Comparison of ENCODE assay signal across 22 cellular contexts in the genomic region with DNA sequence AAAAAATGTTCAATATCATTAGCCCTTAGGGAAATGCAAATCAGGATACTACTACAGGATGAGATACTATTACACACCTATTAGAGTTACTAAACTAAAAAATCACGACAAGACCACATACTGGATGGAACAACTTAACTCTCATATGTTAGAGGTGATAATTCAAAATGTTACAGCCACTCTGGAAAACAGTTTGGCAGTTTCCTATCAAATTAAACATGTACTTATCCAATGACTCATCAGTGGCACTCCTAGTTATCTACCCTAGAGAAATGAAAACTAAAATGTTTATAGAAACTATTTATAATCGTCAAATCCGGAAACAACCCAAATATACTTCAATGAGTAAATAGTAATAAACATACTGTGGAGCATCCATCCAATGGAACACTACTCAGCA.
A peak's percentile ranks its signal among the peaks of the same experiment; 100 is the strongest.
DNase-seq lines count a peak whose midpoint lies in the region; ATAC-seq and FAIRE-seq lines count a peak whose summit lies in the region.
"Had no signal": no experiment of that assay in that cellular context is flagged by ENCODE, and none has a peak within 500 bp of the region (broad histone marks: within the 10 kb centered on the region; RNA-seq: fewer than 3 reads in every experiment).

No MANE protein-coding gene starts in this region.

- 8 to 17% methylated on average over 3 of the region's 3 CpGs for WGBS in GM23248 (ENCODE audit: low coverage in 1 of 2, low lambda C conversion rate in 2 of 2, missing lambda C conversion rate in 2 of 2), 2 experiments

- H3K9me2 ChIP-seq in GM23248 (ENCODE audit: insufficient read depth): no peaks in the 10 kb centered on the region

- DNase-seq in GM23248 (peak; percentile 36), M059J (ENCODE audit: low read depth) (peak; percentile 37), iris pigment epithelial cell (ENCODE audit: low read depth) (peak; percentile 31), NCI-H146 (lab: John Stamatoyannopoulos, UW) (no peak)
- no peak for DNase-seq in activated effector memory CD4-positive, alpha-beta T cell treated with Interleukin-2 at 50 U/mL for 16 hours
- DNase-seq: KBM-7; MV-4-11; NCI-H1694 treated with DMSO at 0.1 percent for 48 hours; NCI-H446 treated with DMSO at 0.1 percent for 48 hours; NCI-H748 treated with DMSO at 0.1 percent for 48 hours; NK-92 treated with Interleukin-12 subunit alpha and Interleukin-12 subunit beta, amount 100 ng/mL, for 24 hours had no signal

- H4K20me1 ChIP-seq in GM23248 (ENCODE audit: insufficient read depth): no peaks in the 10 kb centered on the region

- FAIRE-seq in colon (lab: Jason Lieb, UNC): peak; percentile 31
- FAIRE-seq: A204.1, GM12892, H1, HepG2 had no signal

- ATAC-seq in HG02588 (IDR thresholded peaks at IDR 0.05; ENCODE audit: unreplicated experiment) (no peak), GM21423 (IDR thresholded peaks at IDR 0.05; ENCODE audit: unreplicated experiment) (no peak)
- ATAC-seq: HCT116, HepG2, Panc1, SK-N-SH treated with all-trans-retinoic acid at 6 μM for 48 hours had no signal

- H3K4me3 ChIP-seq in GM23248: no peak overlapping the region

- in situ Hi-C loops in GM23248 (cut with MboI): no loop called here

- H3K79me2 ChIP-seq in GM23248 (ENCODE audit: insufficient read depth): no peaks in the 10 kb centered on the region

- H3K9ac ChIP-seq in GM23248: no peak overlapping the region

- H3K9me3 ChIP-seq in GM23248 (ENCODE audit: low read depth): no peaks in the 10 kb centered on the region

- no peak overlapping the region for H3K27ac ChIP-seq in GM23248
- H3K27ac ChIP-seq: HL-60 had no signal

- H3F3A ChIP-seq in GM23248 (ENCODE audit: insufficient read depth): 0 out of 2 replicates have a peak, but pooled peaks cover 11% of the 10 kb centered on the region

- H3K4me1 ChIP-seq in GM23248 (ENCODE audit: insufficient read depth): peaks cover 13% of the 10 kb centered on the region

- H3K27me3 ChIP-seq in GM23248 (replicated peaks; ENCODE audit: insufficient read depth): no peaks in the 10 kb centered on the region

- H3K36me3 ChIP-seq in GM23248 (ENCODE audit: low read depth): no peaks in the 10 kb centered on the region

- no peak overlapping the region for H2AFZ ChIP-seq in GM23248

- H3K4me2 ChIP-seq in GM23248 (ENCODE audit: unreplicated experiment): no peak overlapping the region

Comparison
In these comparisons a context has a peak if more than half of its experiments do, and no peak if none do; other contexts are left out.
1. DNase-seq: peak in GM23248 (single experiment), M059J (single experiment) and iris pigment epithelial cell (single experiment); none in NCI-H146 (single experiment) and activated effector memory CD4-positive, alpha-beta T cell treated with Interleukin-2 at 50 U/mL for 16 hours (single experiment).